Comparison of ENCODE assay signal across 27 cellular contexts in the genomic region with DNA sequence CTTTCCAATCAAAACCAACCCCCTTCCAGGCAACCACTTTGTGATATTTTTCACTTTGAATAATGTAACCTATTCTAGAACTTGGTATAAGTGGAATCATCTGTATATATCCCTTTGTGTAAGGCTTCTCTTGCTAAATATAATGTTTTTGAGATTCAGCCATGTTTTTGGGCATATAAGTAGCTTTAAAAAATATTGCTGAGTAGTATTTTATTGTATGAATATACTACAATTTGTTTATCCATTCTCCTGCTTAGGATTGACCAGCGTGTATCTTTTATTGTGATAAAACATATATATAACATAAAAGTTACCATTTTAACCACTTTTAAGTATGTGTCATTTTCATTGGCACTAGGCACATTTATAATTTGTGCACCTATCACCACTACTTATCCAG.
"Had no signal": no experiment of that assay in that cellular context is flagged by ENCODE, and none has a peak within 500 bp of the region (broad histone marks: within the 10 kb centered on the region; RNA-seq: fewer than 3 reads in every experiment).

No MANE protein-coding gene starts in this region.

- H3K27ac ChIP-seq: colonic mucosa, coronary artery, dorsolateral prefrontal cortex, epithelial cell of prostate, esophagus muscularis mucosa, esophagus squamous epithelium, foreskin keratinocyte, gastrocnemius medialis, gastroesophageal sphincter, heart left ventricle, heart right ventricle had no signal

- H3K9me3 ChIP-seq: colonic mucosa, esophagus squamous epithelium, gastrocnemius medialis had no signal

- DNase-seq: colonic mucosa; cortex of kidney; dermis blood vessel endothelial cell; dorsolateral prefrontal cortex; effector CD4-positive, alpha-beta T cell; effector CD8-positive, alpha-beta T cell; effector memory CD4-positive, alpha-beta T cell; effector memory CD8-positive, alpha-beta T cell; endodermal cell; erythroblast; esophagus squamous epithelium; foreskin fibroblast; foreskin keratinocyte; foreskin melanocyte; gastrocnemius medialis; glutamatergic neuron; heart left ventricle; heart right ventricle had no signal

- H3K27me3 Mint-ChIP-seq: dendritic cell treated with granulocyte-macrophage colony-stimulating factor and Interleukin-4, amounts not matched to agents 40 ng/mL and 50 ng/mL, for 4 days had no signal

- H3K9me3 Mint-ChIP-seq: endodermal cell had no signal

- H3K4me1 Mint-ChIP-seq: endodermal cell had no signal

- H3K4me1 ChIP-seq: colonic mucosa, esophagus muscularis mucosa, esophagus squamous epithelium, foreskin keratinocyte, gastrocnemius medialis, gastroesophageal sphincter, heart left ventricle, heart right ventricle had no signal

- H3K27ac Mint-ChIP-seq: dendritic cell treated with granulocyte-macrophage colony-stimulating factor and Interleukin-4, amounts not matched to agents 40 ng/mL and 50 ng/mL, for 4 days; effector memory CD8-positive, alpha-beta T cell; endodermal cell had no signal

- ATAC-seq: effector memory CD8-positive, alpha-beta T cell; esophagus mucosa; foreskin keratinocyte; gastrocnemius medialis; gastroesophageal sphincter; heart left ventricle; heart right ventricle had no signal

- H3K4me3 ChIP-seq: colonic mucosa, coronary artery, dorsolateral prefrontal cortex, esophagus muscularis mucosa, esophagus squamous epithelium, gastrocnemius medialis, gastroesophageal sphincter, heart left ventricle, heart right ventricle had no signal

- H3K4me3 Mint-ChIP-seq: dendritic cell treated with granulocyte-macrophage colony-stimulating factor and Interleukin-4, amounts not matched to agents 40 ng/mL and 50 ng/mL, for 4 days; effector memory CD8-positive, alpha-beta T cell; endodermal cell had no signal

- H3K36me3 ChIP-seq: colonic mucosa, esophagus muscularis mucosa, esophagus squamous epithelium, gastrocnemius medialis, gastroesophageal sphincter, heart left ventricle, heart right ventricle had no signal

- FAIRE-seq: endometrium, endothelial cell of umbilical vein, frontal cortex had no signal

- H3K27me3 ChIP-seq: colonic mucosa, foreskin keratinocyte, gastrocnemius medialis, gastroesophageal sphincter had no signal
